11 cellular contexts compared by ENCODE assay signal in genomic region chr5:79561525-79561893, GRCh38. TPM values are rescaled to one million over a fixed set of nuclear protein-coding genes. Genes with fewer than 3 reads are reported as not detected.
A peak's percentile ranks its signal among the peaks of the same experiment; 100 is the strongest.
DNase-seq lines count a peak whose midpoint lies in the region; ATAC-seq and TF ChIP-seq lines count a peak whose summit lies in the region.
"Had no signal": no experiment of that assay in that cellular context is flagged by ENCODE, and none has a peak within 500 bp of the region (broad histone marks: within the 10 kb centered on the region; RNA-seq: fewer than 3 reads in every experiment).

No MANE protein-coding gene starts in this region.

- no peaks in the 10 kb centered on the region for H3K27me3 Mint-ChIP-seq in stimulated activated naive CD8-positive, alpha-beta T cell treated with anti-CD3 and anti-CD28 coated beads, Interleukin-15, amount 100 ng/mL, for 72 hours

- H3K4me3 ChIP-seq in brain microvascular endothelial cell (ENCODE audit: low read depth, low read length) = no peak overlapping the region
- H3K4me3 ChIP-seq: dorsolateral prefrontal cortex had no signal

- no peaks in the 10 kb centered on the region for H3K36me3 ChIP-seq in brain microvascular endothelial cell (replicated peaks)
- H3K36me3 ChIP-seq: WERI-Rb-1 had no signal

- peak overlapping the region; percentile 66 to 77 for H3K4me3 Mint-ChIP-seq in stimulated activated naive CD8-positive, alpha-beta T cell treated with anti-CD3 and anti-CD28 coated beads, Interleukin-15, amount 100 ng/mL, for 72 hours

- no peaks in the 10 kb centered on the region for H3K27me3 ChIP-seq in brain microvascular endothelial cell (replicated peaks)
- H3K27me3 ChIP-seq: dorsolateral prefrontal cortex had no signal

- DNase-seq in stimulated activated naive CD4-positive, alpha-beta T cell treated with Interleukin-2 at 50 U/mL for 16 hours (lab: John Stamatoyannopoulos, UW) = peak; percentile 12
- no peak for DNase-seq in stimulated activated naive CD4-positive, alpha-beta T cell (lab: John Stamatoyannopoulos, UW)
- DNase-seq in brain microvascular endothelial cell = no peak
- DNase-seq in stimulated activated naive CD8-positive, alpha-beta T cell treated with anti-CD3 and anti-CD28 coated beads, Interleukin-15, amount 100 ng/mL, for 72 hours = peak; percentile 45 to 48
- DNase-seq in NCI-H1092 treated with DMSO at 0.1 percent for 48 hours (lab: John Stamatoyannopoulos, UW) = no peak
- no peak for DNase-seq in EL
- no peak for DNase-seq in H4 (ENCODE audit: low spot score)
- DNase-seq: NCI-H1417, WERI-Rb-1 had no signal

- H3K4me1 Mint-ChIP-seq in stimulated activated naive CD8-positive, alpha-beta T cell treated with anti-CD3 and anti-CD28 coated beads, Interleukin-15, amount 100 ng/mL, for 72 hours = peaks cover 49% of the 10 kb centered on the region

- peak overlapping the region; percentile 100 for H3K27ac Mint-ChIP-seq in stimulated activated naive CD8-positive, alpha-beta T cell treated with anti-CD3 and anti-CD28 coated beads, Interleukin-15, amount 100 ng/mL, for 72 hours

- peak overlapping the region; percentile 28 for H3K27ac ChIP-seq in brain microvascular endothelial cell
- H3K27ac ChIP-seq: WERI-Rb-1 had no signal

- peak; percentile 20 for ATAC-seq in HG03565 (IDR thresholded peaks at IDR 0.05; ENCODE audit: unreplicated experiment)
- ATAC-seq in stimulated activated naive CD8-positive, alpha-beta T cell treated with anti-CD3 and anti-CD28 coated beads, Interleukin-15, amount 100 ng/mL, for 72 hours = peak; percentile 62

- no peak for TF ChIP-seq CTCF in brain microvascular endothelial cell (IDR thresholded peaks at IDR 0.05; ENCODE audit: low read depth, low read length, missing control alignments)

- in situ Hi-C loops in brain microvascular endothelial cell (cut with HindIII; ENCODE audit: low pct_ligation_motif_present, low sequenced_read_pairs) = no loop called here

- H3K9me3 Mint-ChIP-seq in stimulated activated naive CD8-positive, alpha-beta T cell treated with anti-CD3 and anti-CD28 coated beads, Interleukin-15, amount 100 ng/mL, for 72 hours = peaks cover 12 to 22% of the 10 kb centered on the region in 2 donors

RNA-seq across cellular contexts. Expression of gene HOMER1, which starts 47.6 kb away (rescaled TPM):
- 12.8 and 15.5 TPM in 2 replicates for total RNA-seq in H4 (2014; rRNA removed; shearing (Covaris generic))

RNA-seq across cellular contexts. Expression of gene TENT2, which starts 50.7 kb away (rescaled TPM):
- 21.9 and 25.5 TPM in 2 replicates for total RNA-seq in H4 (2014; rRNA removed; shearing (Covaris generic))

Comparison
In these comparisons a context has a peak if more than half of its experiments do, and no peak if none do; other contexts are left out.
1. DNase-seq: peak in stimulated activated naive CD4-positive, alpha-beta T cell treated with Interleukin-2 at 50 U/mL for 16 hours (single experiment) and stimulated activated naive CD8-positive, alpha-beta T cell treated with anti-CD3 and anti-CD28 coated beads, Interleukin-15, amount 100 ng/mL, for 72 hours (2 of 2); none in stimulated activated naive CD4-positive, alpha-beta T cell (0 of 6), brain microvascular endothelial cell (single experiment), NCI-H1092 treated with DMSO at 0.1 percent for 48 hours (single experiment), EL (single experiment) and H4 (single experiment).